ENCODE assay signal across 8 cellular contexts in the genomic region with DNA sequence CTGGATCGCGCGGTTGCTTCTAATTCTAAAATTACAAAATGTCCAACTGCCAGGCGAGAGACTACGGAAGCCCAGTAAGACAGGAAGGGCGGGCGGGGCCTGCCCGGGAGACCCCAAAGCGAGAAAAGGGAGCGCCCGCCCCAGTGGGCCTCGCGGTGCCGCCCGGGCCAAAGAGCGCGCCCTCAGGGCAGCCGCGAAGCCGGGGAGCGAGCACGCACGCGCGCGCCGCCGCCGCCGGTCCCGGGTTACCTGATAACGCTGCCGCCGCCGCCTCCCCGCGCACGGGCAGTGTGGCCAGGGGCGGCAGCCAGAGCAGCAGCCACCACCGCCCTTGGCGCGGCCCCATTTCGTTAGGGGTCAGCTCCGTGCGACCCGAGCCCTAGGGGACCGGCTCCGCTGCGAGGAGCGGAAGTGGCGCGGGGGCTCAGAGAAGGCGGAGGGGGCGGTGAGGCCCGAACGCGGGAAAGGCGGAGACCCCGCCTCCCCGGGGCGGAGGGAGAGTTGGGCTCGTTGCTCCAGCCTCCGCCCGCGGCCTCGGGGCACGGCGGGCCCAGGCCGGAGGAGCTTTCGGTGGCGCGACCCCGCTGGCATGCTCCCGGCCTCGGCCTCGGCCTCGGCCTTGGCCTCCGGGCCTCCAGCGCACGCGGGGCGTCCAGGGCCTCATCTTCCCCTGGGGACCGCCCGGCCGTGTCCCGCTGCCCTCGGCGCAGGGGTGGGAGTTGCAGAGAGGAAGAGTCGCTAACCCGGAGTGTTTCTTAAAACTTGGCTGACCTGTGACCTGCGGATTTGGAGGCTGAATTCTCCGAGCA. TPM values are rescaled to one million over a fixed set of nuclear protein-coding genes. Genes with fewer than 3 reads are reported as not detected.
DNase-seq lines count a peak whose midpoint lies in the region; ATAC-seq lines count a peak whose summit lies in the region.

A gene with protein sequence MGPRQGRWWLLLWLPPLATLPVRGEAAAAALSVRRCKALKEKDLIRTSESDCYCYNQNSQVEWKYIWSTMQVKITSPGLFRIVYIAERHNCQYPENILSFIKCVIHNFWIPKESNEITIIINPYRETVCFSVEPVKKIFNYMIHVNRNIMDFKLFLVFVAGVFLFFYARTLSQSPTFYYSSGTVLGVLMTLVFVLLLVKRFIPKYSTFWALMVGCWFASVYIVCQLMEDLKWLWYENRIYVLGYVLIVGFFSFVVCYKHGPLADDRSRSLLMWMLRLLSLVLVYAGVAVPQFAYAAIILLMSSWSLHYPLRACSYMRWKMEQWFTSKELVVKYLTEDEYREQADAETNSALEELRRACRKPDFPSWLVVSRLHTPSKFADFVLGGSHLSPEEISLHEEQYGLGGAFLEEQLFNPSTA (minus strand): TSS at position 413 of the 809 bp plus-strand sequence. CDS start 67 bp downstream, at position 346.

- H3K27me3 ChIP-seq in muscle layer of colon (ENCODE audit: control insufficient read depth in 1 of 2, insufficient read depth in 2 of 2, low read length in 2 of 2) = no peaks in the 10 kb centered on the region

- peak within 1 kb of the TSS; percentile 100 for H3K9ac ChIP-seq in muscle layer of colon (ENCODE audit: low read length)

- ATAC-seq in GM19463 (IDR thresholded peaks at IDR 0.05; ENCODE audit: unreplicated experiment) = peak; percentile 67
- peak; percentile 86 for ATAC-seq in esophagus mucosa

- DNase-seq in COR-L47 (lab: John Stamatoyannopoulos, UW) (peak; percentile 80), HK-2 (ENCODE audit: unreplicated experiment) (peak; percentile 83), OCI-M1 (lab: John Stamatoyannopoulos, UW) (peak; percentile 89), activated T-cell treated with anti-CD3 and anti-CD28 coated beads for 48 hours (ENCODE audit: low read depth) (peak; percentile 86)
- DNase-seq in stimulated activated CD8-positive, alpha-beta memory T cell treated with anti-CD3 and anti-CD28 coated beads, Interleukin-7, amount 100 ng/mL, for 48 hours (ENCODE audit: extremely low read depth in 1 of 2, low read depth in 1 of 2) = peak; percentile 82 to 84

- no peaks in the 10 kb centered on the region for H3K9me3 ChIP-seq in muscle layer of colon (ENCODE audit: low read length)

- peaks cover 11% of the 10 kb centered on the region for H3K4me1 ChIP-seq in muscle layer of colon (ENCODE audit: insufficient read depth, low read length)

- H3K27ac ChIP-seq in muscle layer of colon (ENCODE audit: low read depth, low read length) = peak within 1 kb of the TSS; percentile 87

- H3K36me3 ChIP-seq in muscle layer of colon (ENCODE audit: insufficient read depth, low read length) = no peaks in the 10 kb centered on the region

- peak within 1 kb of the TSS; percentile 91 to 94 for H3K4me3 ChIP-seq in muscle layer of colon (ENCODE audit: low read depth in 1 of 2, low read length in 2 of 2)

RNA-seq across cellular contexts. Expression of the gene that starts here (rescaled TPM):
- 3.8 TPM for total RNA-seq in esophagus mucosa

Comparison
In these comparisons a context has a peak if more than half of its experiments do, and no peak if none do; other contexts are left out.
1. Peak in every context shown above with its lines: DNase-seq, ATAC-seq, H3K4me3 ChIP-seq and H3K27ac ChIP-seq.